Comparison of ENCODE assay signal across 12 cellular contexts in genomic region chr5:27315541-27316282, GRCh38.
DNase-seq lines count a peak whose midpoint lies in the region; ATAC-seq, FAIRE-seq and TF ChIP-seq lines count a peak whose summit lies in the region.
"Had no signal": no experiment of that assay in that cellular context is flagged by ENCODE, and none has a peak within 500 bp of the region (broad histone marks: within the 10 kb centered on the region; RNA-seq: fewer than 3 reads in every experiment).

No MANE protein-coding gene starts in this region.

- H3K9ac ChIP-seq in K562 (ENCODE audit: insufficient read depth in 1 of 2, low read depth in 2 of 2, low read length in 2 of 2) (no peak overlapping the region), mesendoderm (ENCODE audit: low read length) (no peak overlapping the region)

- no peak for TF ChIP-seq EP300 in K562 (IDR thresholded peaks at IDR 0.05; ENCODE audit: low read length)

- TF ChIP-seq RAD21 in K562 (CRISPR knock-in tag; conservative IDR thresholded peaks at IDR 0.05 in 1 of 2, IDR thresholded peaks at IDR 0.05 in 1 of 2): no peak

- H3K9me3 ChIP-seq in MG63: no peaks in the 10 kb centered on the region
- no peaks in the 10 kb centered on the region for H3K9me3 ChIP-seq in K562 (replicated peaks; ENCODE audit: control insufficient read depth, insufficient read depth, low read depth, low read length)
- H3K9me3 ChIP-seq: left ventricle myocardium inferior had no signal

- no peak for ATAC-seq in K562
- no peak for ATAC-seq in HG03095 (IDR thresholded peaks at IDR 0.05; ENCODE audit: unreplicated experiment)
- ATAC-seq: right cardiac atrium had no signal

- FAIRE-seq in K562 (lab: Jason Lieb, UNC): no peak

- H2AK5ac ChIP-seq in mesendoderm (ENCODE audit: low read length): no peak overlapping the region

- intact Hi-C loops in K562 (cut with micrococcal nuclease): no loop called here

- H2AFZ ChIP-seq in K562 (ENCODE audit: low read depth, low read length): no peak overlapping the region

- no peak overlapping the region for H2BK120ac ChIP-seq in mesendoderm (ENCODE audit: low read depth, low read length)

- TF ChIP-seq CTCF in K562 (IDR thresholded peaks at IDR 0.05 in 2 of 3, conservative IDR thresholded peaks at IDR 0.05 in 1 of 3; ENCODE audit: insufficient read depth in 2 of 3, low read depth in 1 of 3, low read length in 3 of 3): no peak

- no peak overlapping the region for H4K5ac ChIP-seq in mesendoderm (ENCODE audit: low read length)

- H4K20me1 ChIP-seq in K562 (replicated peaks; ENCODE audit: control insufficient read depth, insufficient read depth, low read length): no peaks in the 10 kb centered on the region

- H3K4me3 ChIP-seq in MG63 (no peak overlapping the region), K562 (no peak overlapping the region), mesendoderm (ENCODE audit: low read length) (no peak overlapping the region)
- H3K4me3 ChIP-seq: left ventricle myocardium inferior had no signal

- no peaks in the 10 kb centered on the region for H3K36me3 ChIP-seq in MG63
- no peaks in the 10 kb centered on the region for H3K36me3 ChIP-seq in K562 (ENCODE audit: control insufficient read depth, insufficient read depth, low read length)
- no peaks in the 10 kb centered on the region for H3K36me3 ChIP-seq in mesendoderm (ENCODE audit: control insufficient read depth, insufficient read depth, low read length)
- H3K36me3 ChIP-seq: left ventricle myocardium inferior had no signal

- POLR2A ChIA-PET in K562 (lab: Yijun Ruan, JAX): no interaction called here

- CTCF ChIA-PET in K562 (lab: Yijun Ruan, JAX; ENCODE audit: low intra/inter-chr PET ratio): no interaction called here

- no peak for TF ChIP-seq POLR2A in K562 (conservative IDR thresholded peaks at IDR 0.05)

- H3K18ac ChIP-seq in mesendoderm (ENCODE audit: low read length): no peak overlapping the region

- DNase-seq in ELR (ENCODE audit: low read depth) (peak; percentile 47), MG63 (peak; percentile 23), K562 (ENCODE audit: extremely low read depth in 1 of 4, low spot score in 3 of 4) (no peak), mesendoderm (peak; percentile 14)
- DNase-seq in stimulated activated CD4-positive, alpha-beta T cell treated with anti-CD3 and anti-CD28 coated beads, Interleukin-15, amount 100 ng/mL, for 24 hours: no peak
- no peak for DNase-seq in activated CD4-positive, alpha-beta T cell treated with anti-CD3 and anti-CD28 coated beads for 4 hours
- no peak for DNase-seq in effector CD8-positive, alpha-beta T cell (lab: John Stamatoyannopoulos, UW)
- DNase-seq: DMS79, left ventricle myocardium inferior had no signal

- H3K27me3 ChIP-seq in MG63: no peaks in the 10 kb centered on the region
- H3K27me3 ChIP-seq in K562 (ENCODE audit: control insufficient read depth in 2 of 2, insufficient read depth in 2 of 2, low read length in 2 of 2): no peaks in the 10 kb centered on the region
- no peaks in the 10 kb centered on the region for H3K27me3 ChIP-seq in mesendoderm (ENCODE audit: insufficient read depth, low read length, poor library complexity)

- no peak overlapping the region for H2BK15ac ChIP-seq in mesendoderm (replicated peaks; ENCODE audit: low read depth)

- in situ Hi-C loops in K562 (cut with MboI): no loop called here

- H3K79me2 ChIP-seq in K562 (ENCODE audit: control insufficient read depth, insufficient read depth, low read length) (no peaks in the 10 kb centered on the region), mesendoderm (ENCODE audit: control insufficient read depth, insufficient read depth, low read length) (no peaks in the 10 kb centered on the region)

- no peaks in the 10 kb centered on the region for H3K79me1 ChIP-seq in mesendoderm (ENCODE audit: low read length)

- H3K27ac ChIP-seq in K562 (ENCODE audit: extremely low read depth, low read depth, low read length) (no peak overlapping the region), mesendoderm (ENCODE audit: low read depth, low read length) (no peak overlapping the region)
- H3K27ac ChIP-seq: left ventricle myocardium inferior, VCaP had no signal

- no TSS peak for BruUV-seq in K562 (replicated peaks; lab: Mats Ljungman, UMichigan)

- no peaks in the 10 kb centered on the region for H3K9me1 ChIP-seq in K562 (ENCODE audit: control insufficient read depth, insufficient read depth, low read length)

- WGBS in K562 (ENCODE audit: insufficient coverage, low coverage, missing lambda C conversion rate): 16% methylated on average over 7 of the region's 7 CpGs
- WGBS in mesendoderm (ENCODE audit: extremely low coverage, insufficient coverage, low lambda C conversion rate): no CpG with 5 or more reads among the region's 7 CpGs

- H4K8ac ChIP-seq in mesendoderm (ENCODE audit: low read depth, low read length): no peak overlapping the region

- no peak overlapping the region for H3K56ac ChIP-seq in mesendoderm (ENCODE audit: low read length)

- H3K4ac ChIP-seq in mesendoderm (ENCODE audit: low read depth, low read length): no peak overlapping the region

- H2BK5ac ChIP-seq in mesendoderm (ENCODE audit: low read length): no peak overlapping the region

- H3K4me2 ChIP-seq in K562 (ENCODE audit: insufficient read depth, low read length) (no peak overlapping the region), mesendoderm (ENCODE audit: low read length) (no peak overlapping the region)

- H3K4me1 ChIP-seq in K562 (replicated peaks in 1 of 2; ENCODE audit: control insufficient read depth in 2 of 2, insufficient read depth in 2 of 2, low read length in 2 of 2) (no peaks in the 10 kb centered on the region), mesendoderm (ENCODE audit: control insufficient read depth, low read depth, low read length) (no peaks in the 10 kb centered on the region)
- H3K4me1 ChIP-seq: left ventricle myocardium inferior had no signal

- H3K23ac ChIP-seq in mesendoderm (ENCODE audit: low read length): no peak overlapping the region

TF ChIP-seq in K562, 482 proteins besides CTCF, POLR2A, EP300 and RAD21:
- no peak for TF ChIP-seq TFE3 (CRISPR knock-in tag; IDR thresholded peaks at IDR 0.05)
- peak; percentile 23; the same call in 1 of the 2 replicates for TF ChIP-seq ZNF316 (IDR thresholded peaks at IDR 0.05)
TF ChIP-seq in K562: peak in this region for 1.

Comparison
In these comparisons a context has a peak if more than half of its experiments do, and no peak if none do; other contexts are left out.
1. DNase-seq: peak in ELR (single experiment), MG63 (single experiment) and mesendoderm (single experiment); none in K562 (0 of 4), stimulated activated CD4-positive, alpha-beta T cell treated with anti-CD3 and anti-CD28 coated beads, Interleukin-15, amount 100 ng/mL, for 24 hours (single experiment), activated CD4-positive, alpha-beta T cell treated with anti-CD3 and anti-CD28 coated beads for 4 hours (0 of 2) and effector CD8-positive, alpha-beta T cell (single experiment).